19 cellular contexts compared by ENCODE assay signal in the genomic region with DNA sequence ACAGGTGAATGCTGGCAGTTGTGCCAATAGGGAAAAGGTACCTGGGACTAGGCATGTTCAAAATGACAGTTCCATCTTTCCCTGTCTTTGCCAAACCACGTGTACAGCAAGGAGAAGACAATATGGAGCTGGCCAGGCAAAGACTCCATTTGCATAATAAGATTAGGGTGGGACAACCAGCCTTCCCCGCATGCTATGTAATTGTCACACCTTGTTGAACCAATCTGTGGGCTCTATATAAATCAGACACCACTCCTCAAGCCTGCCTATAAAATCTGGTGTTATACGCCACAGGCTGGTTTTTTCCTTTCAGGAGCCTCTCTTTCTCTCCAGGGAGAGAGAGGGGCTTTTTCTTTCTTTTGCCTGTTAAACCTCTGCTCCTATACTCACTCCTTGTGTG. TPM values are rescaled to one million over a fixed set of nuclear protein-coding genes. Genes with fewer than 3 reads are reported as not detected.
DNase-seq lines count a peak whose midpoint lies in the region; ATAC-seq and FAIRE-seq lines count a peak whose summit lies in the region.
"Had no signal": no experiment of that assay in that cellular context is flagged by ENCODE, and none has a peak within 500 bp of the region (broad histone marks: within the 10 kb centered on the region; RNA-seq: fewer than 3 reads in every experiment).

No MANE protein-coding gene starts in this region.

- peaks cover 1% of the 10 kb centered on the region for H3K9me3 ChIP-seq in trophoblast cell (ENCODE audit: insufficient read depth, low read depth, low read length)

- H3K27me3 Mint-ChIP-seq in activated CD8-positive, alpha-beta memory T cell treated with anti-CD3 and anti-CD28 coated beads, Interleukin-2, amount 10 ng/mL, durations not matched to agents 7 days and 5 days = peaks cover 6% of the 10 kb centered on the region
- H3K27me3 Mint-ChIP-seq: IgD-negative memory B cell had no signal

- H3K4me1 Mint-ChIP-seq in activated CD8-positive, alpha-beta memory T cell treated with anti-CD3 and anti-CD28 coated beads, Interleukin-2, amount 10 ng/mL, durations not matched to agents 7 days and 5 days = no peaks in the 10 kb centered on the region
- H3K4me1 Mint-ChIP-seq: B cell had no signal

- H3K27ac ChIP-seq in trophoblast cell (ENCODE audit: low read depth, low read length) = no peak overlapping the region
- H3K27ac ChIP-seq: BLaER1 treated with 17β-estradiol and CSF1 and Interleukin-3, amounts not matched to agents 10 nM and 100 nM had no signal

- no peak overlapping the region for H3K4me3 Mint-ChIP-seq in activated CD8-positive, alpha-beta memory T cell treated with anti-CD3 and anti-CD28 coated beads, Interleukin-2, amount 10 ng/mL, durations not matched to agents 7 days and 5 days
- H3K4me3 Mint-ChIP-seq: B cell; CD8-positive, alpha-beta T cell; IgD-negative memory B cell had no signal

- no peak overlapping the region for H2BK5ac ChIP-seq in trophoblast cell (ENCODE audit: low read depth, low read length, poor library complexity)

- no peak overlapping the region for H3K9ac ChIP-seq in trophoblast cell (ENCODE audit: low read length)
- H3K9ac ChIP-seq: BLaER1 treated with 17β-estradiol and CSF1 and Interleukin-3, amounts not matched to agents 10 nM and 100 nM had no signal

- ATAC-seq in activated CD8-positive, alpha-beta memory T cell treated with anti-CD3 and anti-CD28 coated beads, Interleukin-2, amount 10 ng/mL, durations not matched to agents 7 days and 5 days = no peak
- ATAC-seq in HG02852 (IDR thresholded peaks at IDR 0.05; ENCODE audit: unreplicated experiment) = no peak
- ATAC-seq: CD8-positive, alpha-beta T cell; HepG2 had no signal

- H3K27ac Mint-ChIP-seq in activated CD8-positive, alpha-beta memory T cell treated with anti-CD3 and anti-CD28 coated beads, Interleukin-2, amount 10 ng/mL, durations not matched to agents 7 days and 5 days = no peak overlapping the region
- H3K27ac Mint-ChIP-seq: B cell; CD8-positive, alpha-beta T cell; IgD-negative memory B cell had no signal

- H3K18ac ChIP-seq in trophoblast cell (ENCODE audit: low read length) = no peak overlapping the region

- no peak for FAIRE-seq in frontal cortex (lab: Jason Lieb, UNC)
- FAIRE-seq: G401.6, GM12891, GM19239, HepG2 had no signal

- H3K36me3 ChIP-seq in trophoblast cell (ENCODE audit: control insufficient read depth in 1 of 2, insufficient read depth in 2 of 2, low read length in 2 of 2) = no peaks in the 10 kb centered on the region
- H3K36me3 ChIP-seq: BLaER1 treated with 17β-estradiol and CSF1 and Interleukin-3, amounts not matched to agents 10 nM and 100 nM had no signal

- no peak overlapping the region for H3K4me3 ChIP-seq in trophoblast cell (ENCODE audit: low read depth, low read length)
- H3K4me3 ChIP-seq: BLaER1 treated with 17β-estradiol and CSF1 and Interleukin-3, amounts not matched to agents 10 nM and 100 nM had no signal

- no peaks in the 10 kb centered on the region for H3K27me3 ChIP-seq in trophoblast cell (ENCODE audit: insufficient read depth, low read length)
- H3K27me3 ChIP-seq: BLaER1 treated with 17β-estradiol and CSF1 and Interleukin-3, amounts not matched to agents 10 nM and 100 nM had no signal

- H2AFZ ChIP-seq in trophoblast cell (ENCODE audit: insufficient read depth, low read length, poor library complexity) = no peak overlapping the region

- H3K4me2 ChIP-seq in trophoblast cell (ENCODE audit: low read length) = no peak overlapping the region
- H3K4me2 ChIP-seq: BLaER1 treated with 17β-estradiol and CSF1 and Interleukin-3, amounts not matched to agents 10 nM and 100 nM had no signal

- no peaks in the 10 kb centered on the region for H3K79me1 ChIP-seq in trophoblast cell (ENCODE audit: low read length)

- no peak overlapping the region for H4K12ac ChIP-seq in trophoblast cell (ENCODE audit: low read depth, low read length)

- H4K8ac ChIP-seq in trophoblast cell (ENCODE audit: low read depth, low read length) = no peak overlapping the region

- H3K23ac ChIP-seq in trophoblast cell (ENCODE audit: low read length) = no peak overlapping the region

- DNase-seq in activated CD8-positive, alpha-beta memory T cell treated with anti-CD3 and anti-CD28 coated beads, Interleukin-2, amount 10 ng/mL, durations not matched to agents 7 days and 5 days = peak; percentile 7
- no peak for DNase-seq in activated CD8-positive, alpha-beta memory T cell treated with anti-CD3 and anti-CD28 coated beads, Interleukin-2, amount 50 U/mL, for 4 hours
- peak; percentile 26 for DNase-seq in islet precursor cell
- peak; percentile 20 to 49 for DNase-seq in trophoblast cell
- no peak for DNase-seq in activated effector memory CD4-positive, alpha-beta T cell treated with anti-CD3 and anti-CD28 coated beads, Interleukin-2, amount 50 U/mL, for 16 hours
- no peak for DNase-seq in frontal cortex (ENCODE audit: low spot score in 2 of 2)
- DNase-seq: 8988T; Calu3; CD8-positive, alpha-beta T cell; DND-41; HCEC 1CT had no signal

- H2AK5ac ChIP-seq in trophoblast cell (ENCODE audit: low read length) = no peak overlapping the region

- H3K14ac ChIP-seq in trophoblast cell (ENCODE audit: low read length) = no peak overlapping the region

- H3K36me3 Mint-ChIP-seq in activated CD8-positive, alpha-beta memory T cell treated with anti-CD3 and anti-CD28 coated beads, Interleukin-2, amount 10 ng/mL, durations not matched to agents 7 days and 5 days = no peaks in the 10 kb centered on the region
- H3K36me3 Mint-ChIP-seq: CD8-positive, alpha-beta T cell; IgD-negative memory B cell had no signal

- H3K79me2 ChIP-seq in trophoblast cell (ENCODE audit: control insufficient read depth, insufficient read depth, low read length, poor library complexity) = no peaks in the 10 kb centered on the region

- no peak overlapping the region for H3K4ac ChIP-seq in trophoblast cell (ENCODE audit: low read depth, low read length)

- H2BK120ac ChIP-seq in trophoblast cell (ENCODE audit: insufficient read depth, low read length, poor library complexity) = no peak overlapping the region

- no peaks in the 10 kb centered on the region for H3K9me3 Mint-ChIP-seq in activated CD8-positive, alpha-beta memory T cell treated with anti-CD3 and anti-CD28 coated beads, Interleukin-2, amount 10 ng/mL, durations not matched to agents 7 days and 5 days (ENCODE audit: low read depth)
- H3K9me3 Mint-ChIP-seq: CD8-positive, alpha-beta T cell had no signal

- CTCF ChIA-PET in activated CD8-positive, alpha-beta memory T cell treated with anti-CD3 and anti-CD28 coated beads, Interleukin-2, amount 10 ng/mL, durations not matched to agents 7 days and 5 days (lab: Charles Lee) = interaction anchor here (1.1 to 1.7 kb wide), 3 partner anchors 9 to 21 kb away, joined by 3 to 12 read pairs (median 5); no protein-coding TSS in a partner anchor

- H3K4me1 ChIP-seq in trophoblast cell (ENCODE audit: control insufficient read depth in 1 of 2, insufficient read depth in 2 of 2, low read length in 2 of 2) = no peaks in the 10 kb centered on the region
- H3K4me1 ChIP-seq: BLaER1 treated with 17β-estradiol and CSF1 and Interleukin-3, amounts not matched to agents 10 nM and 100 nM had no signal

- no CpG with 5 or more reads among the region's 3 CpGs for WGBS in trophoblast cell (ENCODE audit: extremely low coverage, insufficient coverage, insufficient read length)

- H2BK12ac ChIP-seq in trophoblast cell (ENCODE audit: low read length) = no peak overlapping the region

- H4K91ac ChIP-seq in trophoblast cell (ENCODE audit: low read depth, low read length) = no peak overlapping the region

RNA-seq across cellular contexts. Expression of a gene that starts 11.0 kb away (rescaled TPM):
- 10 to 100 TPM; 71.3 to 73.3 TPM for total RNA-seq in activated CD8-positive, alpha-beta memory T cell treated with anti-CD3 and anti-CD28 coated beads, Interleukin-2, amount 10 ng/mL, durations not matched to agents 7 days and 5 days
- 43.0 and 47.0 TPM in 2 replicates for polyA plus RNA-seq in trophoblast cell (2013)
- total RNA-seq in frontal cortex = 61.1 TPM

Comparison
In these comparisons a context has a peak if more than half of its experiments do, and no peak if none do; other contexts are left out.
1. DNase-seq: peak in activated CD8-positive, alpha-beta memory T cell treated with anti-CD3 and anti-CD28 coated beads, Interleukin-2, amount 10 ng/mL, durations not matched to agents 7 days and 5 days (single experiment), islet precursor cell (single experiment) and trophoblast cell (2 of 2); none in activated CD8-positive, alpha-beta memory T cell treated with anti-CD3 and anti-CD28 coated beads, Interleukin-2, amount 50 U/mL, for 4 hours (single experiment), activated effector memory CD4-positive, alpha-beta T cell treated with anti-CD3 and anti-CD28 coated beads, Interleukin-2, amount 50 U/mL, for 16 hours (single experiment) and frontal cortex (0 of 2).